In the genomic region with DNA sequence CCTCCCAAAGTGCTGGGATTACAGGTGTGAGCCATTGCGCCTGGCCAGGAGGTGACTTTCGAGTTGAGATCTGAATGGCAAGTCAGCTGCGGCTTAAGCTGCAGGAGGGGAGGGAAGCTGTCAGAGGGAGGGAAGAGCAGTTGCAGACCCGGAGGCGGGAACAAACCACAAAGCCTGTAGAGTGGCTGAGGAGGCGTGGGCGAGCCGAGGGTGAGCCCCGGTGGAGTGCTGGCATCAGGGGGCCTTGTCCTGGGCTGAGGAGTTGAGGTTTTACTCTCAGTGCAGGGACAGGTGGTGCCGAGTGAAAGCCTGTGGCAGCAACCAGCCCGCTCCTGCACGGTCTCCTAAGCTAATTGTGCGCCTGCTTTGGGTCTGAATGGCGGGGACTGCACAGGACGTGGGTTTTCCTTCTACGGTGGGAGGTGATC, we compare ENCODE assay signal across 9 cellular contexts. TPM values are rescaled to one million over a fixed set of nuclear protein-coding genes. Genes with fewer than 3 reads are reported as not detected.
DNase-seq lines count a peak whose midpoint lies in the region; ATAC-seq, FAIRE-seq and TF ChIP-seq lines count a peak whose summit lies in the region.
"Had no signal": no experiment of that assay in that cellular context is flagged by ENCODE, and none has a peak within 500 bp of the region (broad histone marks: within the 10 kb centered on the region; RNA-seq: fewer than 3 reads in every experiment).

No MANE protein-coding gene starts in this region.

- peak overlapping the region; percentile 23 for H3K4me3 Mint-ChIP-seq in activated CD8-positive, alpha-beta T cell treated with anti-CD3 and anti-CD28 coated beads for 36 hours

- DNase-seq in GM13976 (ENCODE audit: low spot score) = peak; percentile 82
- DNase-seq in NCI-H2107 treated with DMSO at 0.1 percent for 48 hours (lab: John Stamatoyannopoulos, UW; ENCODE audit: unreplicated experiment) = peak; percentile 90
- peak; percentile 93 for DNase-seq in activated CD8-positive, alpha-beta T cell treated with anti-CD3 and anti-CD28 coated beads for 36 hours
- peak in 2 of 3 donors; percentile 35 to 42 for DNase-seq in mucosa of descending colon
- DNase-seq in RKO (ENCODE audit: low spot score) = no peak
- no peak for DNase-seq in HuH-7.5 (ENCODE audit: low spot score)
- no peak for DNase-seq in D721Med (ENCODE audit: insufficient read length, low spot score)

- no peak for FAIRE-seq in D721Med (lab: Jason Lieb, UNC)
- FAIRE-seq: endothelial cell of umbilical vein had no signal

- in situ Hi-C loops in GM13976 (cut with MboI; ENCODE audit: low sequenced_read_pairs, unreplicated experiment) = no loop called here

- intact Hi-C loops in activated CD8-positive, alpha-beta T cell treated with anti-CD3 and anti-CD28 coated beads for 36 hours (cut with micrococcal nuclease) = no loop called here
- intact Hi-C loops in mucosa of descending colon (cut with DNase I, micrococcal nuclease) = no loop called here

- peak overlapping the region; percentile 63 for H3K27ac Mint-ChIP-seq in activated CD8-positive, alpha-beta T cell treated with anti-CD3 and anti-CD28 coated beads for 36 hours

- H3K27me3 Mint-ChIP-seq in activated CD8-positive, alpha-beta T cell treated with anti-CD3 and anti-CD28 coated beads for 36 hours = no peaks in the 10 kb centered on the region

- H3K4me1 Mint-ChIP-seq in activated CD8-positive, alpha-beta T cell treated with anti-CD3 and anti-CD28 coated beads for 36 hours (ENCODE audit: low read depth) = peaks cover 79% of the 10 kb centered on the region

- no peaks in the 10 kb centered on the region for H3K36me3 ChIP-seq in mucosa of descending colon (ENCODE audit: low read depth)

- ATAC-seq in activated CD8-positive, alpha-beta T cell treated with anti-CD3 and anti-CD28 coated beads for 36 hours = peak; percentile 77
- ATAC-seq in mucosa of descending colon = peak; percentile 4
- no peak for ATAC-seq in HG03045 (IDR thresholded peaks at IDR 0.05; ENCODE audit: unreplicated experiment)

- TF ChIP-seq CTCF in GM13976 (IDR thresholded peaks at IDR 0.05; ENCODE audit: borderline replicate concordance, control extremely low read depth, extremely low read depth, insufficient read depth, missing control alignments) = no peak
- no peak for TF ChIP-seq CTCF in activated CD8-positive, alpha-beta T cell treated with anti-CD3 and anti-CD28 coated beads for 36 hours (IDR thresholded peaks at IDR 0.05)
- no peak for TF ChIP-seq CTCF in mucosa of descending colon (IDR thresholded peaks at IDR 0.05)
- TF ChIP-seq CTCF in D721Med (IDR thresholded peaks at IDR 0.05; ENCODE audit: insufficient read depth, missing control alignments) = no peak

- H3K36me3 Mint-ChIP-seq in activated CD8-positive, alpha-beta T cell treated with anti-CD3 and anti-CD28 coated beads for 36 hours (ENCODE audit: low read depth) = no peaks in the 10 kb centered on the region

- peaks cover 57% of the 10 kb centered on the region for H3K4me1 ChIP-seq in mucosa of descending colon (ENCODE audit: low read depth)

- no peaks in the 10 kb centered on the region for H3K9me3 Mint-ChIP-seq in activated CD8-positive, alpha-beta T cell treated with anti-CD3 and anti-CD28 coated beads for 36 hours

- CTCF ChIA-PET in activated CD8-positive, alpha-beta T cell treated with anti-CD3 and anti-CD28 coated beads for 36 hours (lab: Charles Lee) = interaction anchor here (0.9 to 2.9 kb wide), 3 partner anchors 8 to 25 kb away, joined by 3 to 16 read pairs (median 11); no protein-coding TSS in a partner anchor

- no peaks in the 10 kb centered on the region for H3K9me3 ChIP-seq in mucosa of descending colon

- POLR2A ChIA-PET in activated CD8-positive, alpha-beta T cell treated with anti-CD3 and anti-CD28 coated beads for 36 hours (lab: Charles Lee) = interaction anchor here (0.9 to 1.9 kb wide), 5 partner anchors 19 to 135 kb away, joined by 3 to 14 read pairs (median 4); partner anchors contain the start of genes PPP1R37 and TRAPPC6A

- no peak overlapping the region for H3K4me3 ChIP-seq in mucosa of descending colon

RNA-seq across cellular contexts. Expression of gene PPP1R37, which starts 24.2 kb away (rescaled TPM):
- total RNA-seq in activated CD8-positive, alpha-beta T cell treated with anti-CD3 and anti-CD28 coated beads for 36 hours = 10 to 100 TPM; 20.9 to 21.2 TPM
- 10 to 100 TPM; 27.2 to 33.6 (median 31.7) TPM for total RNA-seq in mucosa of descending colon

RNA-seq across cellular contexts. Expression of gene GEMIN7, which starts 38.1 kb away (rescaled TPM):
- total RNA-seq in activated CD8-positive, alpha-beta T cell treated with anti-CD3 and anti-CD28 coated beads for 36 hours = 10 to 100 TPM; 44.1 to 46.8 TPM
- total RNA-seq in mucosa of descending colon = 10 to 100 TPM; 14.4 to 22.6 (median 21.8) TPM

RNA-seq across cellular contexts. Expression of gene ZNF296, which starts 40.9 kb away (rescaled TPM):
- total RNA-seq in activated CD8-positive, alpha-beta T cell treated with anti-CD3 and anti-CD28 coated beads for 36 hours = 1 to 10 TPM; 5.0 to 6.3 TPM
- 1 to 10 TPM; 2.8 to 5.0 (median 4.9) TPM for total RNA-seq in mucosa of descending colon

RNA-seq across cellular contexts. Expression of gene NKPD1, which starts 43.6 kb away (rescaled TPM):
- total RNA-seq in activated CD8-positive, alpha-beta T cell treated with anti-CD3 and anti-CD28 coated beads for 36 hours = under 1 TPM; 0.07 to 0.16 TPM
- not detected for total RNA-seq in mucosa of descending colon
- total RNA-seq: endothelial cell of umbilical vein had no signal

Comparison
In these comparisons a context has a peak if more than half of its experiments do, and no peak if none do; other contexts are left out.
1. DNase-seq: peak in GM13976 (single experiment), NCI-H2107 treated with DMSO at 0.1 percent for 48 hours (single experiment), activated CD8-positive, alpha-beta T cell treated with anti-CD3 and anti-CD28 coated beads for 36 hours (single experiment) and mucosa of descending colon (2 of 3); none in RKO (single experiment), HuH-7.5 (single experiment) and D721Med (single experiment).